ENCODE assay signal across 7 cellular contexts in genomic region chr15:22494466-22495113, GRCh38. TPM values are rescaled to one million over a fixed set of nuclear protein-coding genes. Genes with fewer than 3 reads are reported as not detected.
DNase-seq lines count a peak whose midpoint lies in the region; ATAC-seq, FAIRE-seq and TF ChIP-seq lines count a peak whose summit lies in the region.
"Not testable (repeated sequence)": the region's sequence is repeated elsewhere in the genome, so short reads cannot be mapped to it uniquely, and the experiment has no call there.

No MANE protein-coding gene starts in this region.

- not testable (repeated sequence) for H3K27me3 Mint-ChIP-seq in natural killer cell (ENCODE audit: low read depth in 2 of 2)

- H3K4me1 Mint-ChIP-seq in natural killer cell, result not testable (repeated sequence)

- ATAC-seq in heart right ventricle, result peak in 1 of 8 donors; percentile 82
- ATAC-seq in natural killer cell, result not testable (repeated sequence)

- TF ChIP-seq CTCF in GM20000 (IDR thresholded peaks at IDR 0.05; ENCODE audit: extremely low read depth, missing control alignments); cardiac fibroblast (IDR thresholded peaks at IDR 0.05; ENCODE audit: low read depth, low read length); natural killer cell (IDR thresholded peaks at IDR 0.05): not testable (repeated sequence)
- peak in 2 of 9 donors; percentile 10 to 14 for TF ChIP-seq CTCF in heart right ventricle (IDR thresholded peaks at IDR 0.05)

- H3K27ac Mint-ChIP-seq in natural killer cell, result not testable (repeated sequence)

- not testable (repeated sequence) for H3K9me3 Mint-ChIP-seq in natural killer cell

- intact Hi-C loops in heart right ventricle (cut with DNase I); natural killer cell (cut with micrococcal nuclease): not testable (repeated sequence)

- not testable (repeated sequence) for FAIRE-seq in RCC 7860 (lab: Jason Lieb, UNC)

- H3K4me1 ChIP-seq in heart right ventricle, result not testable (repeated sequence)

- H3K9me3 ChIP-seq in heart right ventricle, result not testable (repeated sequence)

- peak; percentile 8 for DNase-seq in GM20000 (ENCODE audit: low spot score)
- DNase-seq in RCC 7860 (ENCODE audit: low spot score), result peak; percentile 23
- DNase-seq in activated CD8-positive, alpha-beta memory T cell treated with anti-CD3 and anti-CD28 coated beads, Interleukin-2, amount 50 U/mL, for 48 hours, result peak; percentile 57
- DNase-seq in cardiac fibroblast (ENCODE audit: low read depth in 2 of 2), result peak; percentile 40 to 87
- peak; percentile 70 to 81 for DNase-seq in heart right ventricle
- DNase-seq in natural killer cell, result peak; percentile 19
- peak; percentile 9 for DNase-seq in stimulated activated CD4-positive, alpha-beta T cell treated with anti-CD3 and anti-CD28 coated beads, Interleukin-1b, Interleukin-23, amount 100 ng/mL, for 48 hours

- H3K4me3 Mint-ChIP-seq in natural killer cell, result peak overlapping the region; percentile 72

- H3K36me3 ChIP-seq in heart right ventricle, result not testable (repeated sequence)

- H3K27me3 ChIP-seq in heart right ventricle, result not testable (repeated sequence)

- not testable (repeated sequence) for H3K36me3 Mint-ChIP-seq in natural killer cell

- WGBS in heart right ventricle, 2 donors, result 2 to 3% methylated on average over 9 to 33 of the region's 88 CpGs

- H3K4me3 ChIP-seq in cardiac fibroblast (replicated peaks in 1 of 2; ENCODE audit: low read depth in 2 of 2, low read length in 2 of 2) (peak overlapping the region; percentile 28 to 43), heart right ventricle (peak overlapping the region in 8 of 10 donors; percentile 19 to 56 (median 38))

- peak overlapping the region in 5 of 10 donors; percentile 47 to 73 (median 71) for H3K27ac ChIP-seq in heart right ventricle

RNA-seq across cellular contexts. Expression of gene GOLGA6L22, which starts 35.9 kb away (rescaled TPM):
- total RNA-seq in heart right ventricle, result not detected
- polyA plus RNA-seq in heart right ventricle, result not detected
- total RNA-seq in natural killer cell, result not detected

Comparison
In these comparisons a context has a peak if more than half of its experiments do, and no peak if none do; other contexts are left out.
1. DNase-seq: peak in every context shown above with its lines; median percentile 76 in heart right ventricle; 64 in cardiac fibroblast; 57 in activated CD8-positive, alpha-beta memory T cell treated with anti-CD3 and anti-CD28 coated beads, Interleukin-2, amount 50 U/mL, for 48 hours; 23 in RCC 7860; 19 in natural killer cell; 9 in stimulated activated CD4-positive, alpha-beta T cell treated with anti-CD3 and anti-CD28 coated beads, Interleukin-1b, Interleukin-23, amount 100 ng/mL, for 48 hours; 8 in GM20000.